Comparison of ENCODE assay signal across 8 cellular contexts in the genomic region with DNA sequence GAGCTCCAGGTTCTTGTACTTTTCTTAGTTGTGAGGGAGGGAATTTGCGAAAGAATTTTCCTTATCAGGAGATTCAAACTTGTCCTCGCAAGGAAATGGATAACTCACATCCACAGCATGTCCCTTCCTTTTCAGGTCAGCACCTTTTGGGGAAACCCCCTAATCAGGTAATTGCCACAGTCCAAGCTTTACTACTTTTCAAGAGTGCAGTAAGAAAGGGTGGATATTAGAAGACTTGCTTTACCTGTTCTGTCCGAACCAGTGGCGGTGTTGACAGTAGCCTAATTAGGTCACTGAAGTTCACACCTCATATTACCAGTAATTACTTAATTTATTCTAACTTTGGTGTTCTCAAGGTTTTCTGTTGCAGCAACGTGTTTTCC. TPM values are rescaled to one million over a fixed set of nuclear protein-coding genes. Genes with fewer than 3 reads are reported as not detected.
A peak's percentile ranks its signal among the peaks of the same experiment; 100 is the strongest.
DNase-seq lines count a peak whose midpoint lies in the region; ATAC-seq and TF ChIP-seq lines count a peak whose summit lies in the region.

No MANE protein-coding gene starts in this region.

- H3K4me1 ChIP-seq in SJCRH30 (peaks cover 12% of the 10 kb centered on the region), prostate gland (replicated peaks) (no peaks in the 10 kb centered on the region)

- H3K27ac Mint-ChIP-seq in T-helper 2 cell treated with Interferon-gamma antibody and Interleukin-4, amounts not matched to agents 5 μg/mL and 100 μg/mL, for 36 hours: peak overlapping the region; percentile 96

- H3K36me3 Mint-ChIP-seq in T-helper 2 cell treated with Interferon-gamma antibody and Interleukin-4, amounts not matched to agents 5 μg/mL and 100 μg/mL, for 36 hours (ENCODE audit: low read depth): peaks cover 16% of the 10 kb centered on the region

- H3K27ac ChIP-seq in SJCRH30: peak overlapping the region; percentile 83
- peak overlapping the region; percentile 68 to 75 for H3K27ac ChIP-seq in prostate gland

- no peaks in the 10 kb centered on the region for H3K27me3 ChIP-seq in SJCRH30
- no peaks in the 10 kb centered on the region for H3K27me3 ChIP-seq in prostate gland (replicated peaks; ENCODE audit: insufficient read depth)

- no peak for TF ChIP-seq POLR2A in prostate gland (IDR thresholded peaks at IDR 0.05)

- TF ChIP-seq CTCF in fibroblast of the aortic adventitia (IDR thresholded peaks at IDR 0.05; ENCODE audit: insufficient read depth, low read length) (no peak), prostate gland (IDR thresholded peaks at IDR 0.05) (no peak)

- 7% methylated on average over 5 of the region's 5 CpGs for WGBS in prostate gland

- no peaks in the 10 kb centered on the region for H3K9me3 ChIP-seq in SJCRH30 (replicated peaks)
- no peaks in the 10 kb centered on the region for H3K9me3 ChIP-seq in prostate gland

- intact Hi-C loops in prostate gland (cut with DNase I): no loop called here

- H3K36me3 ChIP-seq in SJCRH30: peaks cover 8% of the 10 kb centered on the region
- no peaks in the 10 kb centered on the region for H3K36me3 ChIP-seq in prostate gland

- H3K4me3 ChIP-seq in SJCRH30 (peak overlapping the region; percentile 80), fibroblast of the aortic adventitia (ENCODE audit: low read depth, low read length) (peak overlapping the region; percentile 95), prostate gland (peak overlapping the region; percentile 65 to 71)

- no peak for DNase-seq in T-helper 2 cell treated with Interferon-gamma antibody and Interleukin-4, amounts not matched to agents 5 μg/mL and 100 μg/mL, for 36 hours (ENCODE audit: low spot score)
- DNase-seq in T-helper 2 cell (no peak), SJCRH30 (no peak), fibroblast of the aortic adventitia (ENCODE audit: low read depth) (no peak), prostate gland (ENCODE audit: low spot score) (no peak), HuH-7 (ENCODE audit: low spot score) (no peak)
- no peak for DNase-seq in activated CD4-positive, alpha-beta T cell treated with anti-CD3 and anti-CD28 coated beads, Interleukin-2, amount 50 U/mL, for 1 hour

- H3K27me3 Mint-ChIP-seq in T-helper 2 cell treated with Interferon-gamma antibody and Interleukin-4, amounts not matched to agents 5 μg/mL and 100 μg/mL, for 36 hours (ENCODE audit: low read depth): no peaks in the 10 kb centered on the region

- ATAC-seq in HG02885 (IDR thresholded peaks at IDR 0.05; ENCODE audit: poor library complexity, unreplicated experiment): peak; percentile 17

- H3K9me3 Mint-ChIP-seq in T-helper 2 cell treated with Interferon-gamma antibody and Interleukin-4, amounts not matched to agents 5 μg/mL and 100 μg/mL, for 36 hours: peaks cover 9% of the 10 kb centered on the region

- peaks cover 50% of the 10 kb centered on the region for H3K4me1 Mint-ChIP-seq in T-helper 2 cell treated with Interferon-gamma antibody and Interleukin-4, amounts not matched to agents 5 μg/mL and 100 μg/mL, for 36 hours (ENCODE audit: low read depth)

- peak overlapping the region; percentile 99 for H3K4me3 Mint-ChIP-seq in T-helper 2 cell treated with Interferon-gamma antibody and Interleukin-4, amounts not matched to agents 5 μg/mL and 100 μg/mL, for 36 hours

RNA-seq across cellular contexts. Expression of gene C12orf50, which starts 6.7 kb away (rescaled TPM):
- total RNA-seq in SJCRH30 (2014; rRNA removed; shearing (Covaris generic)): 0.28 TPM in 1 of 2 replicates, not detected in the other
- not detected in 2 replicates for total RNA-seq in fibroblast of the aortic adventitia (ENCODE audit: low replicate concordance)
- 1 to 10 TPM in 1 of 2 donors, not detected in 1; 6.7 TPM for total RNA-seq in prostate gland
